ENCODE assay signal across 1 cellular context in the genomic region with DNA sequence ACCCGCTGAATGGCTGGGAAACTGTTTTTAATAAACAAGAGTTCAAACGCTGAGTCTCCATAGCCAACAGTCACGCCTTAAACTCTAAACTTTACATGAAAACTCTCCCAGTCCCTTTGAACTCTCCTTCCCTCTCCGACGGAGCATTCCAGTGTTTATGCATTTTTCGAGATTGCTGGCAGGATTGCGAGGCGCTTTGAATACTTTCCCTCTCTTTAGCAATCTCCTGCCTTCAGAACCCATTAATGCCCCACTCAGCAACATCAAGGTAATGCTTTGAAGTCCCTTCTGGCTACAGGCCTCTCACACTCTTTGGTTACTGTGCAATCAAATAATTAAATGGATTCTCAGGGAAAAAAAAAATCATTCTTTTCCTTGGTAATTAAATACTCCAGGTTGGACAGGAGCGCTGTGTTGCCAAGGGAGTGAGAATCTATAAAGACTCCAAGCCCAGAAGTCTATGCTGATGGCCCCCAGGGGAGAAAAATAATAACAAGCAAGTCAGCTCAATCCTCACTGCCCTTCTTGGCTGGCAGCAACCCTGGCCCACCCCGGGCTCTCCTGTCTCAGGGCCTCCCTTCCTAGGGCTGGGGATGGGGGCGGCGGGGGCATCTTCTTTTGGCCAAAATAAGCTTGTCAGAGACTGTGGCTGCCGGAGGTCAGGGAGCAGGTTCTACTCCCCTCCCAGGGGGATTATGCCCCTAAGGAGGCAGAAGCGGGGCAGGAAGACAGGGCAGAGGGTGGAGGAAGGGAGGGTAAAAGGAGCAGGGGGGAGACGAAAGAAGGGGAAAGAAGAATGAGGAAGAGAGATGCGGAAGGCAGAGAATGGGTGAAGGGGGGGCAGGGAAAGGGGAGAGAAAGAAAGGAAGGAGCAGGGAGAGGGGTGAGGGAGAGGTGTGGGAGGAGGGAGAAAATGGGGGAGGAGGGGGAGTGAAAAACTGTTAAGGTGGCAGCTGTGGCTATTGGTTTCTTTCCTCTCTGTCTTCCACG.
TF ChIP-seq lines count a peak whose summit lies in the region.

No MANE protein-coding gene starts in this region.

TF ChIP-seq in HEK293, 187 proteins besides CTCF, POLR2A, EP300 and RAD21 (continued from another document):
- no peak for TF ChIP-seq ZNF274 (IDR thresholded peaks at IDR 0.05; ENCODE audit: low read length)
- TF ChIP-seq ZNF274 (tag by site-specific recombination; IDR thresholded peaks at IDR 0.05; ENCODE audit: borderline replicate concordance) = no peak
